Comparison of ENCODE assay signal across 8 cellular contexts in genomic region chr12:70933133-70933532, GRCh38. TPM values are rescaled to one million over a fixed set of nuclear protein-coding genes. Genes with fewer than 3 reads are reported as not detected.
"Had no signal": no experiment of that assay in that cellular context is flagged by ENCODE, and none has a peak within 500 bp of the region (broad histone marks: within the 10 kb centered on the region; RNA-seq: fewer than 3 reads in every experiment).

No MANE protein-coding gene starts in this region.

- H3K36me3 Mint-ChIP-seq: IgD-negative memory B cell had no signal

- H3K4me3 Mint-ChIP-seq: IgD-negative memory B cell had no signal

- FAIRE-seq: HTR-8/SVneo had no signal

- H3K9ac ChIP-seq: GM23248 had no signal

- H3K27ac ChIP-seq: GM23248 had no signal

- H3K36me3 ChIP-seq: HAP-1 had no signal

- H2AFZ ChIP-seq: GM23248 had no signal

- H3K4me1 ChIP-seq: HAP-1 had no signal

- H3K4me3 ChIP-seq: GM23248, HAP-1 had no signal

- ATAC-seq: HCT116 had no signal

- DNase-seq: GM23248, GOT3, H7, KG1 had no signal

- H3K4me1 Mint-ChIP-seq: IgD-negative memory B cell had no signal

- H3K9me3 ChIP-seq: HAP-1 had no signal

RNA-seq across cellular contexts. Expression of gene PTPRR, which starts 12.6 kb away (rescaled TPM):
- polyA plus RNA-seq: IgD-negative memory B cell had no signal
